ENCODE assay signal across 16 cellular contexts in genomic region chr2:223477318-223477717, GRCh38.
A peak's percentile ranks its signal among the peaks of the same experiment; 100 is the strongest.
DNase-seq lines count a peak whose midpoint lies in the region; ATAC-seq, FAIRE-seq and TF ChIP-seq lines count a peak whose summit lies in the region.
"Had no signal": no experiment of that assay in that cellular context is flagged by ENCODE, and none has a peak within 500 bp of the region (broad histone marks: within the 10 kb centered on the region; RNA-seq: fewer than 3 reads in every experiment).

No MANE protein-coding gene starts in this region.

- FAIRE-seq in bronchial epithelial cell (lab: Jason Lieb, UNC), result no peak
- FAIRE-seq in GM12891 (lab: Jason Lieb, UNC), result no peak

- TF ChIP-seq CTCF in bronchial epithelial cell (IDR thresholded peaks at IDR 0.05; ENCODE audit: insufficient read depth, low read length, severe bottlenecking) (no peak), tibial artery (IDR thresholded peaks at IDR 0.05) (no peak)

- no peaks in the 10 kb centered on the region for H3K9me2 ChIP-seq in GM23248 (ENCODE audit: insufficient read depth)

- H3K36me3 ChIP-seq in GM23248 (ENCODE audit: low read depth) (no peaks in the 10 kb centered on the region), bronchial epithelial cell (ENCODE audit: control insufficient read depth, insufficient read depth, low read length) (no peaks in the 10 kb centered on the region), tibial artery (no peaks in the 10 kb centered on the region)
- H3K36me3 ChIP-seq: Peyer's patch had no signal

- TF ChIP-seq POLR2A in GM12891 (IDR thresholded peaks at IDR 0.05; ENCODE audit: low read depth, low read length), result no peak

- no peaks in the 10 kb centered on the region for H3K9me3 Mint-ChIP-seq in activated T-cell treated with anti-CD3 and anti-CD28 coated beads, Interleukin-2, amount 50 U/mL, for 4 hours
- H3K9me3 Mint-ChIP-seq: T-helper 1 cell treated with Interleukin-12 subunit alpha and Interleukin-12 subunit beta and Interleukin-4 antibody, amounts not matched to agents 30 μg/mL and 1 μg/mL, for 36 hours had no signal

- ATAC-seq in activated T-cell treated with anti-CD3 and anti-CD28 coated beads, Interleukin-2, amount 50 U/mL, for 4 hours, result no peak

- H3K27ac ChIP-seq in GM23248 (no peak overlapping the region), tibial artery (no peak overlapping the region)
- H3K27ac ChIP-seq: Peyer's patch had no signal

- 78 to 100% methylated on average over 1 of the region's 1 CpG for WGBS in GM23248 (ENCODE audit: low coverage in 1 of 2, low lambda C conversion rate in 2 of 2, missing lambda C conversion rate in 2 of 2), 2 experiments

- no peaks in the 10 kb centered on the region for H3K27me3 Mint-ChIP-seq in activated T-cell treated with anti-CD3 and anti-CD28 coated beads, Interleukin-2, amount 50 U/mL, for 4 hours (ENCODE audit: low read depth)

- in situ Hi-C loops in Caki2 (cut with HindIII; ENCODE audit: low pct_unique_long_range_greater_than_20kb, low sequenced_read_pairs) (no loop called here), GM23248 (cut with MboI) (no loop called here)

- H3F3A ChIP-seq in GM23248 (ENCODE audit: insufficient read depth), result no peaks in the 10 kb centered on the region

- H3K27me3 ChIP-seq in GM23248 (replicated peaks; ENCODE audit: insufficient read depth), result no peaks in the 10 kb centered on the region
- H3K27me3 ChIP-seq in bronchial epithelial cell (ENCODE audit: control insufficient read depth, insufficient read depth, low read length), result no peaks in the 10 kb centered on the region
- no peaks in the 10 kb centered on the region for H3K27me3 ChIP-seq in tibial artery
- H3K27me3 ChIP-seq: Peyer's patch had no signal

- H4K20me1 ChIP-seq in GM23248 (ENCODE audit: insufficient read depth), result no peaks in the 10 kb centered on the region

- H3K36me3 Mint-ChIP-seq in activated T-cell treated with anti-CD3 and anti-CD28 coated beads, Interleukin-2, amount 50 U/mL, for 4 hours (ENCODE audit: insufficient read depth), result no peaks in the 10 kb centered on the region
- H3K36me3 Mint-ChIP-seq: CD4-positive, CD25-positive, alpha-beta regulatory T cell had no signal

- intact Hi-C loops in tibial artery (cut with DNase I; ENCODE audit: low total_unique reads), result no loop called here

- no peaks in the 10 kb centered on the region for H3K9me3 ChIP-seq in GM23248 (ENCODE audit: low read depth)
- H3K9me3 ChIP-seq in tibial artery, result no peaks in the 10 kb centered on the region
- H3K9me3 ChIP-seq: Peyer's patch had no signal

- H3K4me3 Mint-ChIP-seq in activated T-cell treated with anti-CD3 and anti-CD28 coated beads, Interleukin-2, amount 50 U/mL, for 4 hours, result no peak overlapping the region
- H3K4me3 Mint-ChIP-seq: CD4-positive, CD25-positive, alpha-beta regulatory T cell; T-helper 1 cell treated with Interleukin-12 subunit alpha and Interleukin-12 subunit beta and Interleukin-4 antibody, amounts not matched to agents 30 μg/mL and 1 μg/mL, for 36 hours had no signal

- H2AFZ ChIP-seq in GM23248, result no peak overlapping the region

- H3K9ac ChIP-seq in GM23248, result no peak overlapping the region

- no peaks in the 10 kb centered on the region for H3K79me2 ChIP-seq in GM23248 (ENCODE audit: insufficient read depth)

- DNase-seq in Caki2 (ENCODE audit: low read depth) (peak; percentile 61), GM23248 (peak; percentile 34), NCI-H69 (lab: John Stamatoyannopoulos, UW) (peak; percentile 36), bronchial epithelial cell (ENCODE audit: low read depth) (peak; percentile 26), GM12891 (ENCODE audit: insufficient read length, low spot score) (no peak), tibial artery (no peak)
- DNase-seq in activated T-cell treated with anti-CD3 and anti-CD28 coated beads, Interleukin-2, amount 50 U/mL, for 4 hours, result no peak
- DNase-seq in activated CD4-positive, alpha-beta T cell treated with anti-CD3 and anti-CD28 coated beads for 48 hours, result no peak
- DNase-seq: Calu3; CD4-positive, CD25-positive, alpha-beta regulatory T cell; KBM-7; NCI-H2081 treated with DMSO at 0.1 percent for 48 hours; NCI-H774; Peyer's patch; SHP77 treated with DMSO at 0.1 percent for 48 hours had no signal

- H3K4me3 ChIP-seq in GM23248 (no peak overlapping the region), bronchial epithelial cell (ENCODE audit: low read depth, low read length) (no peak overlapping the region), tibial artery (no peak overlapping the region)
- H3K4me3 ChIP-seq: Peyer's patch had no signal

- no peaks in the 10 kb centered on the region for H3K4me1 Mint-ChIP-seq in activated T-cell treated with anti-CD3 and anti-CD28 coated beads, Interleukin-2, amount 50 U/mL, for 4 hours (ENCODE audit: low read depth)
- H3K4me1 Mint-ChIP-seq: CD4-positive, CD25-positive, alpha-beta regulatory T cell had no signal

- H3K4me1 ChIP-seq in GM23248 (ENCODE audit: insufficient read depth), result 0 out of 2 replicates have a peak, but pooled peaks cover 9% of the 10 kb centered on the region
- H3K4me1 ChIP-seq in tibial artery, result peaks cover 0 to 10% (median 1%) of the 10 kb centered on the region in 4 donors
- H3K4me1 ChIP-seq: Peyer's patch had no signal

- H3K4me2 ChIP-seq in GM23248 (ENCODE audit: unreplicated experiment), result no peak overlapping the region

TF ChIP-seq in GM12891, 5 proteins besides CTCF, POLR2A, EP300 and RAD21:
- TF ChIP-seq POLR2AphosphoS5 (IDR thresholded peaks at IDR 0.05; ENCODE audit: low read depth, low read length), result no peak
- TF ChIP-seq SPI1 (IDR thresholded peaks at IDR 0.05; ENCODE audit: low read depth, low read length), result no peak
- no peak for TF ChIP-seq POU2F2 (IDR thresholded peaks at IDR 0.05; ENCODE audit: low read depth, low read length)
- no peak for TF ChIP-seq PAX5 (IDR thresholded peaks at IDR 0.05; ENCODE audit: insufficient read depth, low read length, severe bottlenecking)
- TF ChIP-seq TAF1 (IDR thresholded peaks at IDR 0.05; ENCODE audit: low read depth, low read length), result no peak

Comparison
In these comparisons a context has a peak if more than half of its experiments do, and no peak if none do; other contexts are left out.
1. DNase-seq: peak in Caki2 (single experiment), GM23248 (single experiment), NCI-H69 (single experiment) and bronchial epithelial cell (single experiment); none in activated T-cell treated with anti-CD3 and anti-CD28 coated beads, Interleukin-2, amount 50 U/mL, for 4 hours (single experiment), GM12891 (single experiment), tibial artery (0 of 2) and activated CD4-positive, alpha-beta T cell treated with anti-CD3 and anti-CD28 coated beads for 48 hours (single experiment).